15 cellular contexts compared by ENCODE assay signal in the genomic region with DNA sequence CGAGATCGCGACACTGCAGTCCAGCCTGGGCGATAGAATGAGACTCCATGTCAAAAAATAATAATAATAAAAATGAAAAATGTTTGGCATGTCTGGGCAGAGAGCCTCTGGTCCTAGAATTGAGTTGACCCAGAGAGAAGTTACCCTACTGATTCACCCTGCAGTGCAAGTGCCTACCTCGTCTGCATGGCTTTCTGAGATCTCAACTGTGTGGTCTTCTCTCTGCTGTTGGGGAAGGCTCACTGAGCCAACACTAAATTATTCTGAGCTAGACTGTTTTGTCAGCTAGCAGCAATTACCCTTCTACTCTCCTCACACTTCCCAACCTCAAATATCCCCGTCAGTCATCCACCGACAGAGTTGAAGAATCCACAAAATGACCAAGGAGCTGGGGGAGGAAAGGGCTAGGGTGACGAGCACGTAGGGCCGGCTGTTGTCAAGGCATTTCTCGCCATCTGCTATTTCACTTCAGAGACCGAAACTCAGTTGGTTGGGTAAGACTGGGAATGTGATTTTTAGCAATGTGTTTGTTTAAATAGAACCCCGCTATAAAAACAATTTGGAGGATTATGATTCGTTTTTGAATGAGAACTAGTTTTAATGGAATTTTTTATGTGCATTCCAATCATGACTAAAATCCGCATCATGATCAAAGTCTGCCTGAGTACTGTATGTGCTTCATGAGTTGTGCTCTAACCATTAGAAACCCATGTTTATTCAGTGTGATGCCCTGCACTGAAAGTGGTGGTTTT. TPM values are rescaled to one million over a fixed set of nuclear protein-coding genes. Genes with fewer than 3 reads are reported as not detected.
DNase-seq lines count a peak whose midpoint lies in the region; ATAC-seq and TF ChIP-seq lines count a peak whose summit lies in the region.
"Had no signal": no experiment of that assay in that cellular context is flagged by ENCODE, and none has a peak within 500 bp of the region (broad histone marks: within the 10 kb centered on the region; RNA-seq: fewer than 3 reads in every experiment).

No MANE protein-coding gene starts in this region.

- BruUV-seq in MCF 10A (replicated peaks; lab: Mats Ljungman, UMichigan), result no TSS peak

- H3K9me3 Mint-ChIP-seq in MCF 10A (ENCODE audit: unreplicated experiment), result no peaks in the 10 kb centered on the region
- H3K9me3 Mint-ChIP-seq: GM23338 had no signal

- TF ChIP-seq POLR2A in breast epithelium (IDR thresholded peaks at IDR 0.05) (no peak), prostate gland (IDR thresholded peaks at IDR 0.05) (no peak)

- H3K27ac ChIP-seq in breast epithelium (no peak overlapping the region), prostate gland (no peak overlapping the region), aorta (ENCODE audit: low read depth in 1 of 2, low read length in 2 of 2) (no peak overlapping the region)
- H3K27ac ChIP-seq: upper lobe of left lung had no signal

- peak overlapping the region; percentile 48 for H3K4me3 Mint-ChIP-seq in MCF 10A (ENCODE audit: unreplicated experiment)
- H3K4me3 Mint-ChIP-seq: GM23338 had no signal

- intact Hi-C loops in MCF 10A (cut with micrococcal nuclease) (no loop called here), breast epithelium (cut with DNase I; ENCODE audit: low total_unique reads) (loop anchor here (10.0 kb wide), 1 partner anchor 365 kb away; no protein-coding TSS in a partner anchor), prostate gland (cut with DNase I) (no loop called here), aorta (cut with DNase I) (no loop called here)

- no peaks in the 10 kb centered on the region for H3K4me1 ChIP-seq in breast epithelium
- no peaks in the 10 kb centered on the region for H3K4me1 ChIP-seq in prostate gland (replicated peaks)
- H3K4me1 ChIP-seq in aorta (ENCODE audit: control insufficient read depth in 1 of 2, insufficient read depth in 2 of 2, low read length in 2 of 2), result no peaks in the 10 kb centered on the region
- H3K4me1 ChIP-seq: upper lobe of left lung had no signal

- H3K27ac Mint-ChIP-seq in MCF 10A (ENCODE audit: low read depth, unreplicated experiment), result peak overlapping the region; percentile 93
- H3K27ac Mint-ChIP-seq: GM23338 had no signal

- H3K27me3 ChIP-seq in breast epithelium, result no peaks in the 10 kb centered on the region
- H3K27me3 ChIP-seq in prostate gland (replicated peaks; ENCODE audit: insufficient read depth), result no peaks in the 10 kb centered on the region
- H3K27me3 ChIP-seq in aorta (ENCODE audit: control insufficient read depth in 1 of 2, insufficient read depth in 2 of 2, low read length in 1 of 2), result no peaks in the 10 kb centered on the region
- H3K27me3 ChIP-seq: upper lobe of left lung had no signal

- CTCF ChIA-PET in MCF 10A (lab: Yijun Ruan, JAX), result interaction anchor here (0.6 to 1.0 kb wide), 3 partner anchors 15 to 48 kb away, joined by 3 read pairs; no protein-coding TSS in a partner anchor

- H3K9me3 ChIP-seq in breast epithelium (no peaks in the 10 kb centered on the region), prostate gland (no peaks in the 10 kb centered on the region), aorta (ENCODE audit: control insufficient read depth, low read length) (no peaks in the 10 kb centered on the region)
- H3K9me3 ChIP-seq: upper lobe of left lung had no signal

- DNase-seq in MCF 10A (ENCODE audit: unreplicated experiment) (peak; percentile 84), breast epithelium (ENCODE audit: low spot score in 2 of 2) (no peak), amniotic stem cell (lab: John Stamatoyannopoulos, UW) (peak; percentile 65), glomerular visceral epithelial cell (ENCODE audit: extremely low spot score) (peak; percentile 83), prostate gland (ENCODE audit: low spot score) (no peak), NCI-H1694 treated with DMSO at 0.1 percent for 48 hours (lab: John Stamatoyannopoulos, UW) (no peak), aorta (no peak)
- DNase-seq in activated naive CD4-positive, alpha-beta T cell treated with Interleukin-2 at 50 U/mL for 16 hours, result no peak
- DNase-seq: 8988T; activated CD4-positive, alpha-beta T cell treated with anti-CD3 and anti-CD28 coated beads, Interleukin-2, amount 50 U/mL, for 48 hours; GF-D8; left cardiac atrium; occipital lobe; upper lobe of left lung had no signal

- WGBS in prostate gland, result 35% methylated on average over 15 of the region's 15 CpGs
- 47 to 57% methylated on average over 15 of the region's 15 CpGs for WGBS in aorta, 2 donors

- H3K36me3 ChIP-seq in breast epithelium, result no peaks in the 10 kb centered on the region
- H3K36me3 ChIP-seq in prostate gland, result no peaks in the 10 kb centered on the region
- H3K36me3 ChIP-seq in aorta (ENCODE audit: control insufficient read depth in 1 of 2, insufficient read depth in 2 of 2, low read length in 1 of 2), result no peaks in the 10 kb centered on the region
- H3K36me3 ChIP-seq: upper lobe of left lung had no signal

- H3K36me3 Mint-ChIP-seq in MCF 10A (ENCODE audit: insufficient read depth, unreplicated experiment), result no peaks in the 10 kb centered on the region

- no peak for ATAC-seq in aorta (ENCODE audit: low FRiP score)
- ATAC-seq: GM23338, left cardiac atrium had no signal

- no peaks in the 10 kb centered on the region for H3K27me3 Mint-ChIP-seq in MCF 10A (ENCODE audit: insufficient read depth, unreplicated experiment)

- H3K4me3 ChIP-seq in breast epithelium, result no peak overlapping the region
- H3K4me3 ChIP-seq in prostate gland, result no peak overlapping the region
- no peak overlapping the region for H3K4me3 ChIP-seq in aorta (ENCODE audit: low read length in 2 of 2)
- H3K4me3 ChIP-seq: GM23338, upper lobe of left lung had no signal

- TF ChIP-seq CTCF in MCF 10A (IDR thresholded peaks at IDR 0.05; ENCODE audit: unreplicated experiment), result no peak
- TF ChIP-seq CTCF in breast epithelium (IDR thresholded peaks at IDR 0.05), result no peak
- TF ChIP-seq CTCF in prostate gland (IDR thresholded peaks at IDR 0.05), result no peak

- peaks cover 10% of the 10 kb centered on the region for H3K4me1 Mint-ChIP-seq in MCF 10A (ENCODE audit: insufficient read depth, unreplicated experiment)
- H3K4me1 Mint-ChIP-seq: GM23338 had no signal

- POLR2A ChIA-PET in MCF 10A (lab: Yijun Ruan, JAX), result interaction anchor here (0.6 kb wide), 1 partner anchor 12 kb away, joined by 3 read pairs; no protein-coding TSS in a partner anchor

RNA-seq across cellular contexts. Expression of gene MAS1, which starts 9.4 kb away (rescaled TPM):
- total RNA-seq in MCF 10A (2022) (not detected in 2 replicates), breast epithelium (not detected), prostate gland (under 1 TPM in 1 of 2 donors, not detected in 1; 0.17 TPM), aorta (under 1 TPM in 1 of 2 donors, not detected in 1; 0.12 TPM)
- not detected for polyA plus RNA-seq in aorta
- total RNA-seq: left cardiac atrium, occipital lobe had no signal
- polyA plus RNA-seq: GM23338 had no signal

Comparison
In these comparisons a context has a peak if more than half of its experiments do, and no peak if none do; other contexts are left out.
1. DNase-seq: peak in MCF 10A (single experiment), amniotic stem cell (single experiment) and glomerular visceral epithelial cell (single experiment); none in breast epithelium (0 of 2), prostate gland (single experiment), activated naive CD4-positive, alpha-beta T cell treated with Interleukin-2 at 50 U/mL for 16 hours (single experiment), NCI-H1694 treated with DMSO at 0.1 percent for 48 hours (single experiment) and aorta (0 of 2).